1 cellular context compared by ENCODE assay signal in the genomic region with DNA sequence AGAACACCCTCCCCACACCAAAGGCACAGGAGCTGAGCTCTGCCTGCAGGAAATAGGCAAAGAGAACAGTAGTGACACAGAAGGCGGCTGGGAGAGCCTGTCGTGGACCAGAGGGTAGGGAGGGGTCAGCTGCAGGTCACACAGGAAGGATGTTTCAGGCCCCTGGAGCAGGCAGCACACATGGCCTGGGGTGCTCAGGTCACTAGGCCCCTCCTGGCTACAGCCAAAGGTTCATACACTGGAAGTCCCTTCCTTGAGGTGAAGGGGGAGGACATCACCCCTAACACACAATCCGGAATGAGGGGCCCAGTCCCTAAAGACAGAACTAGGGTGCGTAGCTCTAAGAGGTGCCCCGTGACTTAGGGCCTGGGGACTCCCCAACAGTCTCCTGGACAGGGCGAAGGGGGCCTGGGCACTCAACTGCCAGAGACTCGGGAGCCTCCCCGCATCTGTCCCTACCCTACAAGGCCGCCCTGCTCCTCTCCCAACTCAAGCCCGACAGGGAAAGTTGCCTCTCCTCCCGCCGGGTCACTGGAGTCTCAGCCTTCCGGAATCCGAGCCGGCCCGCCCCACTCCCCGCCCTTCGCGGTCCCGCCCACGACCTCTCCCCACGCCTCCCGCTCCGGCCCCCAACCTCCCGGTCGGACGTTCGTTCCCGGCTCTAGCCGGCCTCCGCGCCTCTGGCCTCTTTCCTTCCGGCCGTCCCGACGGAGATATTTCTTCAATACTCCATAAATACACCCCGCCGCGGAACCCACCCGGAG.
TF ChIP-seq lines count a peak whose summit lies in the region.

TSS of gene CYB5R2 (minus strand) at position 541 of the 764 bp plus-strand sequence. CDS start 675 bp downstream, outside the sequence.

TF ChIP-seq in WTC11, 78 proteins besides CTCF, POLR2A, EP300 and RAD21 (continued from another document):
- TF ChIP-seq, protein P1, sequence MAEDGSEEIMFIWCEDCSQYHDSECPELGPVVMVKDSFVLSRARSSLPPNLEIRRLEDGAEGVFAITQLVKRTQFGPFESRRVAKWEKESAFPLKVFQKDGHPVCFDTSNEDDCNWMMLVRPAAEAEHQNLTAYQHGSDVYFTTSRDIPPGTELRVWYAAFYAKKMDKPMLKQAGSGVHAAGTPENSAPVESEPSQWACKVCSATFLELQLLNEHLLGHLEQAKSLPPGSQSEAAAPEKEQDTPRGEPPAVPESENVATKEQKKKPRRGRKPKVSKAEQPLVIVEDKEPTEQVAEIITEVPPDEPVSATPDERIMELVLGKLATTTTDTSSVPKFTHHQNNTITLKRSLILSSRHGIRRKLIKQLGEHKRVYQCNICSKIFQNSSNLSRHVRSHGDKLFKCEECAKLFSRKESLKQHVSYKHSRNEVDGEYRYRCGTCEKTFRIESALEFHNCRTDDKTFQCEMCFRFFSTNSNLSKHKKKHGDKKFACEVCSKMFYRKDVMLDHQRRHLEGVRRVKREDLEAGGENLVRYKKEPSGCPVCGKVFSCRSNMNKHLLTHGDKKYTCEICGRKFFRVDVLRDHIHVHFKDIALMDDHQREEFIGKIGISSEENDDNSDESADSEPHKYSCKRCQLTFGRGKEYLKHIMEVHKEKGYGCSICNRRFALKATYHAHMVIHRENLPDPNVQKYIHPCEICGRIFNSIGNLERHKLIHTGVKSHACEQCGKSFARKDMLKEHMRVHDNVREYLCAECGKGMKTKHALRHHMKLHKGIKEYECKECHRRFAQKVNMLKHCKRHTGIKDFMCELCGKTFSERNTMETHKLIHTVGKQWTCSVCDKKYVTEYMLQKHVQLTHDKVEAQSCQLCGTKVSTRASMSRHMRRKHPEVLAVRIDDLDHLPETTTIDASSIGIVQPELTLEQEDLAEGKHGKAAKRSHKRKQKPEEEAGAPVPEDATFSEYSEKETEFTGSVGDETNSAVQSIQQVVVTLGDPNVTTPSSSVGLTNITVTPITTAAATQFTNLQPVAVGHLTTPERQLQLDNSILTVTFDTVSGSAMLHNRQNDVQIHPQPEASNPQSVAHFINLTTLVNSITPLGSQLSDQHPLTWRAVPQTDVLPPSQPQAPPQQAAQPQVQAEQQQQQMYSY (CRISPR knock-in tag; IDR thresholded peaks at IDR 0.05) = no peak
- TF ChIP-seq RELA (CRISPR knock-in tag; IDR thresholded peaks at IDR 0.05; ENCODE audit: borderline replicate concordance) (no peak), ZMAT4 (CRISPR knock-in tag; IDR thresholded peaks at IDR 0.05) (no peak), HMGXB4 (CRISPR knock-in tag; IDR thresholded peaks at IDR 0.05) (no peak), EMX1 (CRISPR knock-in tag; IDR thresholded peaks at IDR 0.05) (no peak), NFE2L1 (CRISPR knock-in tag; IDR thresholded peaks at IDR 0.05) (no peak), MAX (CRISPR knock-in tag; IDR thresholded peaks at IDR 0.05) (0 out of 2 replicates have a peak, but pooled peaks have one; percentile 11), FOXK1 (CRISPR knock-in tag; IDR thresholded peaks at IDR 0.05) (0 out of 2 replicates have a peak, but pooled peaks have one; percentile 29)
- TF ChIP-seq, protein P2, sequence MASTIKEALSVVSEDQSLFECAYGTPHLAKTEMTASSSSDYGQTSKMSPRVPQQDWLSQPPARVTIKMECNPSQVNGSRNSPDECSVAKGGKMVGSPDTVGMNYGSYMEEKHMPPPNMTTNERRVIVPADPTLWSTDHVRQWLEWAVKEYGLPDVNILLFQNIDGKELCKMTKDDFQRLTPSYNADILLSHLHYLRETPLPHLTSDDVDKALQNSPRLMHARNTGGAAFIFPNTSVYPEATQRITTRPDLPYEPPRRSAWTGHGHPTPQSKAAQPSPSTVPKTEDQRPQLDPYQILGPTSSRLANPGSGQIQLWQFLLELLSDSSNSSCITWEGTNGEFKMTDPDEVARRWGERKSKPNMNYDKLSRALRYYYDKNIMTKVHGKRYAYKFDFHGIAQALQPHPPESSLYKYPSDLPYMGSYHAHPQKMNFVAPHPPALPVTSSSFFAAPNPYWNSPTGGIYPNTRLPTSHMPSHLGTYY (CRISPR knock-in tag; IDR thresholded peaks at IDR 0.05) = no peak
TF ChIP-seq in WTC11: peak in this region for 3.
